Comparison of ENCODE assay signal across 21 cellular contexts in the genomic region with DNA sequence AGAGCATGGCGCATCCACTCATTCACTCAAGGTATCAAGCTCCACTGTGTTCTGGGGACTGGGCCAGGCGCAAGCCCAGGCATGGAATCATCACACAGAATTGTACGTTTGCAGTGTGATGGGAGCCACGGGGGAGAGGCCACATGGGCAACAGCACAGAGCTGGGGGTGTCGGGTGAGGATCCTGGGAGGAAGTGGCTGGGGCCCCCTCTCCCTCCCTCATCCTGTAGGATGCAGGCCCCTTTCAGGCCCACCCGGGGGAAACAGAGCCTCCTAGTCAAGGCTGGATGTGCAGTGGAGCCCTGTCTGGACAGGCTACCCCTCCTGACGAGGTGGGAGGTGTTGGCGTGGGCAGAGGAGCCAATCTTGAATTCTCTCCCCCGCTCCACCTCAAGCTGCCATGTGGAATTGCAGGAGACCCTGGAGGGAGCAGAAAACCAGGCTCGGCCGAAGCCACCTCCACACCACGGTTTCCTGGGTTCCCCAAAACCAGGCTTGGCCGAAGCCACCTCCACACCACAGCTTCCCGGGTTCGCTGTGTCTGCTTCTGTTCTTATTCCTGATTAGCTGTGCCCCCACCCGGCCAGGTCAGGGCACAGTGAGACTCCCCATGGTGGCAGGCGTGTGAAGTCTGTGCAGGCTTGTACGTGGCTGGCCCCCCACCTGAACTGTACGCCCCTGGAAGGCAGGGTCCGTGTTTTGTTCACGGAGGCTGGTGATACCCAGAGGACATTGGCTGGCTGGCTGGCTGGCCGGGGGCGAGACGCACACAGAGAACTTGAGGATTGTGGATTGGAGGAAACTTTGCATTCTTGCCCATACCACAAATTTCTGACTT. TPM values are rescaled to one million over a fixed set of nuclear protein-coding genes. Genes with fewer than 3 reads are reported as not detected.
DNase-seq lines count a peak whose midpoint lies in the region; ATAC-seq, FAIRE-seq and TF ChIP-seq lines count a peak whose summit lies in the region.
"Had no signal": no experiment of that assay in that cellular context is flagged by ENCODE, and none has a peak within 500 bp of the region (broad histone marks: within the 10 kb centered on the region; RNA-seq: fewer than 3 reads in every experiment).

No MANE protein-coding gene starts in this region.

- H3K36me3 ChIP-seq in bronchial epithelial cell (ENCODE audit: control insufficient read depth, insufficient read depth, low read length) (no peaks in the 10 kb centered on the region), neuronal stem cell (replicated peaks in 1 of 2; ENCODE audit: control insufficient read depth in 2 of 2, insufficient read depth in 2 of 2, low read length in 2 of 2) (no peaks in the 10 kb centered on the region)
- H3K36me3 ChIP-seq: gastrocnemius medialis, sigmoid colon, upper lobe of left lung had no signal

- H3K4me3 ChIP-seq in Jurkat, Clone E6-1 (ENCODE audit: low read length), result peak overlapping the region; percentile 17
- H3K4me3 ChIP-seq in bronchial epithelial cell (ENCODE audit: low read depth, low read length), result no peak overlapping the region
- no peak overlapping the region for H3K4me3 ChIP-seq in neuronal stem cell (ENCODE audit: low read length in 2 of 2)
- H3K4me3 ChIP-seq: gastrocnemius medialis, lung, sigmoid colon, SJSA1, upper lobe of left lung had no signal

- no peak overlapping the region for H2BK12ac ChIP-seq in neuronal stem cell (ENCODE audit: low read length)

- H3K23ac ChIP-seq in neuronal stem cell (ENCODE audit: low read depth, low read length, poor library complexity), result no peak overlapping the region

- H3K14ac ChIP-seq in neuronal stem cell (ENCODE audit: low read length), result no peak overlapping the region

- peaks cover 1% of the 10 kb centered on the region for H3K36me3 Mint-ChIP-seq in activated CD8-positive, alpha-beta memory T cell treated with anti-CD3 and anti-CD28 coated beads, Interleukin-2, amount 10 ng/mL, durations not matched to agents 7 days and 5 days

- H3K4me3 Mint-ChIP-seq in activated CD8-positive, alpha-beta memory T cell treated with anti-CD3 and anti-CD28 coated beads, Interleukin-2, amount 10 ng/mL, durations not matched to agents 7 days and 5 days, result no peak overlapping the region

- H2BK15ac ChIP-seq in neuronal stem cell (ENCODE audit: low read length), result no peak overlapping the region

- H3K4ac ChIP-seq in neuronal stem cell (ENCODE audit: low read length), result no peak overlapping the region

- H3K27ac Mint-ChIP-seq in activated CD8-positive, alpha-beta memory T cell treated with anti-CD3 and anti-CD28 coated beads, Interleukin-2, amount 10 ng/mL, durations not matched to agents 7 days and 5 days, result peak overlapping the region; percentile 84

- H2AK5ac ChIP-seq in neuronal stem cell (ENCODE audit: low read depth, low read length), result peak overlapping the region; percentile 27

- no peak overlapping the region for H3K27ac ChIP-seq in neuronal stem cell (replicated peaks; ENCODE audit: low read length)
- H3K27ac ChIP-seq: gastrocnemius medialis, sigmoid colon, SJSA1, upper lobe of left lung had no signal

- H2AFZ ChIP-seq in neuronal stem cell (ENCODE audit: low read length), result peak overlapping the region; percentile 64

- no peaks in the 10 kb centered on the region for H3K27me3 Mint-ChIP-seq in activated CD8-positive, alpha-beta memory T cell treated with anti-CD3 and anti-CD28 coated beads, Interleukin-2, amount 10 ng/mL, durations not matched to agents 7 days and 5 days

- WGBS in neuronal stem cell (ENCODE audit: extremely low coverage in 2 of 2, insufficient read length in 2 of 2, insufficient replicate concordance in 1 of 2), 2 donors, result no CpG with 5 or more reads among the region's 24 CpGs

- peak overlapping the region; percentile 16 for H2BK5ac ChIP-seq in neuronal stem cell (ENCODE audit: low read length)

- FAIRE-seq in bronchial epithelial cell (lab: Jason Lieb, UNC), result peak; percentile 13
- FAIRE-seq: D721Med, GM19239, TTC549 had no signal

- TF ChIP-seq CTCF in bronchial epithelial cell (IDR thresholded peaks at IDR 0.05; ENCODE audit: insufficient read depth, low read length, severe bottlenecking), result no peak

- no peak overlapping the region for H2BK120ac ChIP-seq in neuronal stem cell (ENCODE audit: low read depth, low read length)

- H3K4me2 ChIP-seq in neuronal stem cell (ENCODE audit: insufficient read depth, low read length, poor library complexity, severe bottlenecking), result no peak overlapping the region

- no peak overlapping the region for H4K8ac ChIP-seq in neuronal stem cell (ENCODE audit: low read depth, low read length)

- no peaks in the 10 kb centered on the region for H3K9me3 Mint-ChIP-seq in activated CD8-positive, alpha-beta memory T cell treated with anti-CD3 and anti-CD28 coated beads, Interleukin-2, amount 10 ng/mL, durations not matched to agents 7 days and 5 days (ENCODE audit: low read depth)

- H3K9ac ChIP-seq in neuronal stem cell (ENCODE audit: low read depth, low read length, poor library complexity), result no peak overlapping the region

- no peaks in the 10 kb centered on the region for H3K9me3 ChIP-seq in neuronal stem cell (replicated peaks in 1 of 2; ENCODE audit: control insufficient read depth in 2 of 2, insufficient read depth in 1 of 2, low read depth in 1 of 2, low read length in 2 of 2)
- H3K9me3 ChIP-seq: gastrocnemius medialis, sigmoid colon, SJSA1, upper lobe of left lung had no signal

- ATAC-seq in activated CD8-positive, alpha-beta memory T cell treated with anti-CD3 and anti-CD28 coated beads, Interleukin-2, amount 10 ng/mL, durations not matched to agents 7 days and 5 days, result no peak
- no peak for ATAC-seq in HG03378 (IDR thresholded peaks at IDR 0.05; ENCODE audit: unreplicated experiment)
- ATAC-seq: gastrocnemius medialis had no signal

- peaks cover 4% of the 10 kb centered on the region for H3K79me1 ChIP-seq in neuronal stem cell (ENCODE audit: low read depth, low read length)

- H3K4me1 ChIP-seq in neuronal stem cell (ENCODE audit: control insufficient read depth in 2 of 2, insufficient read depth in 1 of 2, low read depth in 1 of 2, low read length in 2 of 2), result peaks cover 6 to 10% of the 10 kb centered on the region in 2 donors

- H4K91ac ChIP-seq in neuronal stem cell (ENCODE audit: low read depth, low read length, poor library complexity), result no peak overlapping the region

- CTCF ChIA-PET in activated CD8-positive, alpha-beta memory T cell treated with anti-CD3 and anti-CD28 coated beads, Interleukin-2, amount 10 ng/mL, durations not matched to agents 7 days and 5 days (lab: Charles Lee), result interaction anchor here (0.7 to 2.4 kb wide), 4 partner anchors 14 to 128 kb away, joined by 3 to 17 read pairs (median 4); a partner anchor contains a TSS

- peaks cover 29% of the 10 kb centered on the region for H3K4me1 Mint-ChIP-seq in activated CD8-positive, alpha-beta memory T cell treated with anti-CD3 and anti-CD28 coated beads, Interleukin-2, amount 10 ng/mL, durations not matched to agents 7 days and 5 days

- H3K27me3 ChIP-seq in bronchial epithelial cell (ENCODE audit: control insufficient read depth, insufficient read depth, low read length) (no peaks in the 10 kb centered on the region), neuronal stem cell (ENCODE audit: control insufficient read depth in 3 of 3, insufficient read depth in 3 of 3, low read depth in 1 of 3, low read length in 3 of 3) (no peaks in the 10 kb centered on the region)
- H3K27me3 ChIP-seq: gastrocnemius medialis, sigmoid colon, SJSA1, upper lobe of left lung had no signal

- DNase-seq in activated CD8-positive, alpha-beta memory T cell treated with anti-CD3 and anti-CD28 coated beads, Interleukin-2, amount 10 ng/mL, durations not matched to agents 7 days and 5 days, result no peak
- no peak for DNase-seq in activated CD8-positive, alpha-beta memory T cell treated with anti-CD3 and anti-CD28 coated beads, Interleukin-2, amount 50 U/mL, for 48 hours
- DNase-seq in Jurkat, Clone E6-1 (ENCODE audit: low read depth, low spot score), result no peak
- DNase-seq in bronchial epithelial cell (ENCODE audit: low read depth), result no peak
- DNase-seq in neuronal stem cell (ENCODE audit: low spot score), result no peak
- no peak for DNase-seq in hippocampal formation (lab: John Stamatoyannopoulos, UW)
- DNase-seq in NCI-H524 (lab: John Stamatoyannopoulos, UW), result no peak
- DNase-seq: cerebellar nuclear complex; gastrocnemius medialis; NCI-H1694 treated with DMSO at 0.1 percent for 48 hours; NK-92 treated with Interleukin-12 subunit alpha and Interleukin-12 subunit beta, amount 100 ng/mL, for 24 hours; nucleus accumbens; sigmoid colon; stimulated activated CD4-positive, alpha-beta T cell treated with anti-CD3 and anti-CD28 coated beads, Interleukin-4, amount 100 ng/mL, for 24 hours had no signal

- H3K18ac ChIP-seq in neuronal stem cell (ENCODE audit: low read length), result peak overlapping the region; percentile 20

RNA-seq across cellular contexts. Expression of a gene that starts 4.2 kb away (rescaled TPM):
- total RNA-seq in activated CD8-positive, alpha-beta memory T cell treated with anti-CD3 and anti-CD28 coated beads, Interleukin-2, amount 10 ng/mL, durations not matched to agents 7 days and 5 days, result 10 to 100 TPM; 30.0 to 35.8 TPM
- 40.5 TPM for polyA plus RNA-seq in Jurkat, Clone E6-1 (2012; ENCODE audit: insufficient read depth, insufficient read length)
- 36.5 and 45.3 TPM in 2 replicates for total RNA-seq in bronchial epithelial cell
- polyA plus RNA-seq in neuronal stem cell (2013, experiment 1 of 2), result 30.3 TPM
- polyA plus RNA-seq in neuronal stem cell (2013, experiment 2 of 2), result 30.5 TPM

RNA-seq across cellular contexts. Expression of a gene that starts 46.9 kb away (rescaled TPM):
- total RNA-seq in activated CD8-positive, alpha-beta memory T cell treated with anti-CD3 and anti-CD28 coated beads, Interleukin-2, amount 10 ng/mL, durations not matched to agents 7 days and 5 days, result 10 to 100 TPM; 11.5 to 13.9 TPM
- polyA plus RNA-seq in Jurkat, Clone E6-1 (2012; ENCODE audit: insufficient read depth, insufficient read length), result 19.3 TPM
- total RNA-seq in bronchial epithelial cell, result 2.6 and 3.9 TPM in 2 replicates
- 6.6 TPM for polyA plus RNA-seq in neuronal stem cell (2013, experiment 1 of 2)
- polyA plus RNA-seq in neuronal stem cell (2013, experiment 2 of 2), result 7.4 TPM

RNA-seq across cellular contexts. Expression of a gene that starts 47.2 kb away (rescaled TPM):
- 10 to 100 TPM; 45.0 to 52.2 TPM for total RNA-seq in activated CD8-positive, alpha-beta memory T cell treated with anti-CD3 and anti-CD28 coated beads, Interleukin-2, amount 10 ng/mL, durations not matched to agents 7 days and 5 days
- 55.5 TPM for polyA plus RNA-seq in Jurkat, Clone E6-1 (2012; ENCODE audit: insufficient read depth, insufficient read length)
- total RNA-seq in bronchial epithelial cell, result 15.3 and 21.5 TPM in 2 replicates
- polyA plus RNA-seq in neuronal stem cell (2013, experiment 1 of 2), result 12.6 TPM
- polyA plus RNA-seq in neuronal stem cell (2013, experiment 2 of 2), result 13.2 TPM
